6 cellular contexts compared by ENCODE assay signal in genomic region chr5:142230949-142231348, GRCh38.
DNase-seq lines count a peak whose midpoint lies in the region; ATAC-seq, FAIRE-seq and TF ChIP-seq lines count a peak whose summit lies in the region.
"Not testable (repeated sequence)": the region's sequence is repeated elsewhere in the genome, so short reads cannot be mapped to it uniquely, and the experiment has no call there.

No MANE protein-coding gene starts in this region.

- not testable (repeated sequence) for FAIRE-seq in K562 (lab: Jason Lieb, UNC)

- H3K4me2 ChIP-seq in HCT116 (ENCODE audit: low read length): peak overlapping the region; percentile 32; the same call in 1 of the 2 replicates
- H3K4me2 ChIP-seq in K562 (ENCODE audit: insufficient read depth, low read length): not testable (repeated sequence)

- not testable (repeated sequence) for H3K27ac ChIP-seq in HCT116 (ENCODE audit: low read depth, low read length); K562 (ENCODE audit: extremely low read depth, low read depth, low read length); colonic mucosa

- not testable (repeated sequence) for H2AFZ ChIP-seq in HCT116 (ENCODE audit: low read depth, low read length, poor library complexity, severe bottlenecking); K562 (ENCODE audit: low read depth, low read length)

- not testable (repeated sequence) for BruUV-seq in HCT116 (replicated peaks; lab: Mats Ljungman, UMichigan); K562 (replicated peaks; lab: Mats Ljungman, UMichigan)

- TF ChIP-seq EP300 in K562 (IDR thresholded peaks at IDR 0.05; ENCODE audit: low read length): not testable (repeated sequence)

- not testable (repeated sequence) for H3K36me3 ChIP-seq in HCT116 (ENCODE audit: control insufficient read depth in 1 of 2, insufficient read depth in 2 of 2, low read length in 2 of 2); K562 (ENCODE audit: control insufficient read depth, insufficient read depth, low read length); colonic mucosa

- in situ Hi-C loops in K562 (cut with MboI): not testable (repeated sequence)

- not testable (repeated sequence) for ATAC-seq in HCT116, K562
- ATAC-seq in left colon: peak; percentile 59

- not testable (repeated sequence) for H3K9me1 ChIP-seq in K562 (ENCODE audit: control insufficient read depth, insufficient read depth, low read length)

- H4K20me1 ChIP-seq in HCT116 (ENCODE audit: insufficient read depth); K562 (replicated peaks; ENCODE audit: control insufficient read depth, insufficient read depth, low read length): not testable (repeated sequence)

- H3K79me2 ChIP-seq in HCT116 (ENCODE audit: insufficient read depth, low read length); K562 (ENCODE audit: control insufficient read depth, insufficient read depth, low read length): not testable (repeated sequence)

- not testable (repeated sequence) for H3K27me3 ChIP-seq in HCT116 (ENCODE audit: insufficient read depth, low read length); colonic mucosa
- H3K27me3 ChIP-seq in K562 (ENCODE audit: control insufficient read depth in 2 of 2, insufficient read depth in 2 of 2, low read length in 2 of 2): peaks cover 14 to 24% of the 10 kb centered on the region in 2 experiments

- CTCF ChIA-PET in HCT116 (lab: Charles Lee); K562 (lab: Yijun Ruan, JAX; ENCODE audit: low intra/inter-chr PET ratio): not testable (repeated sequence)

- peaks cover 8 to 26% of the 10 kb centered on the region in 2 experiments; a peak in 3 of 4 replicates for H3K4me1 ChIP-seq in HCT116 (ENCODE audit: control insufficient read depth in 1 of 2, insufficient read depth in 2 of 2, low read length in 2 of 2)
- H3K4me1 ChIP-seq in K562 (replicated peaks in 1 of 2; ENCODE audit: control insufficient read depth in 2 of 2, insufficient read depth in 2 of 2, low read length in 2 of 2); colonic mucosa: not testable (repeated sequence)

- H3K9me3 ChIP-seq in HCT116 (ENCODE audit: control insufficient read depth in 1 of 2, insufficient read depth in 1 of 2, low read depth in 1 of 2, low read length in 2 of 2); K562 (replicated peaks; ENCODE audit: control insufficient read depth, insufficient read depth, low read depth, low read length); colonic mucosa: not testable (repeated sequence)

- H3K9ac ChIP-seq in HCT116 (ENCODE audit: low read length); K562 (ENCODE audit: insufficient read depth in 1 of 2, low read depth in 2 of 2, low read length in 2 of 2); colonic mucosa (ENCODE audit: low read depth in 2 of 2, low read length in 2 of 2): not testable (repeated sequence)

- RAD21 ChIA-PET in HCT116 (lab: Charles Lee; ENCODE audit: low non-redundant PET in 1 of 2, low total read pairs in 2 of 2, uncharacterized antibody in 2 of 2, unreplicated experiment in 2 of 2): not testable (repeated sequence)

- not testable (repeated sequence) for TF ChIP-seq CTCF in HCT116 (IDR thresholded peaks at IDR 0.05 in 2 of 3, conservative IDR thresholded peaks at IDR 0.05 in 1 of 3; ENCODE audit: borderline replicate concordance in 1 of 3, insufficient read depth in 1 of 3, low read depth in 2 of 3, low read length in 2 of 3); K562 (IDR thresholded peaks at IDR 0.05 in 2 of 3, conservative IDR thresholded peaks at IDR 0.05 in 1 of 3; ENCODE audit: insufficient read depth in 2 of 3, low read depth in 1 of 3, low read length in 3 of 3); colonic mucosa (IDR thresholded peaks at IDR 0.05)

- TF ChIP-seq RAD21 in HCT116 (IDR thresholded peaks at IDR 0.05; ENCODE audit: low read depth); K562 (CRISPR knock-in tag; conservative IDR thresholded peaks at IDR 0.05 in 1 of 2, IDR thresholded peaks at IDR 0.05 in 1 of 2): not testable (repeated sequence)

- not testable (repeated sequence) for TF ChIP-seq POLR2A in HCT116 (IDR thresholded peaks at IDR 0.05; ENCODE audit: borderline replicate concordance, extremely low read depth, insufficient read depth, insufficient read length); K562 (conservative IDR thresholded peaks at IDR 0.05)

- not testable (repeated sequence) for H3K9me2 ChIP-seq in HCT116 (ENCODE audit: insufficient read depth)

- not testable (repeated sequence) for H3K4me3 ChIP-seq in HCT116 (replicated peaks in 1 of 2; ENCODE audit: low read depth in 1 of 2, low read length in 2 of 2); K562; colonic mucosa

- not testable (repeated sequence) for DNase-seq in HCT116 (ENCODE audit: low read depth, low spot score); K562 (ENCODE audit: extremely low read depth in 1 of 4, low spot score in 3 of 4)
- peak; percentile 40 for DNase-seq in LoVo (ENCODE audit: low spot score)
- DNase-seq in RKO (ENCODE audit: low spot score): peak; percentile 45
- peak; percentile 35 for DNase-seq in colonic mucosa
- DNase-seq in left colon: peak in 1 of 2 donors; percentile 10

- intact Hi-C loops in HCT116 (cut with micrococcal nuclease); K562 (cut with micrococcal nuclease); colonic mucosa (cut with DNase I); left colon (cut with DNase I, micrococcal nuclease): not testable (repeated sequence)

- POLR2A ChIA-PET in HCT116 (lab: Charles Lee); K562 (lab: Yijun Ruan, JAX): not testable (repeated sequence)

- WGBS in K562 (ENCODE audit: insufficient coverage, low coverage, missing lambda C conversion rate): 38% methylated on average over 4 of the region's 4 CpGs

TF ChIP-seq in K562, 482 proteins besides CTCF, POLR2A, EP300 and RAD21:
- TF ChIP-seq ZNF24 (IDR thresholded peaks at IDR 0.05): peak; percentile 46; the same call in 1 of the 2 replicates
